Comparison of ENCODE assay signal across 1 cellular context in the genomic region with DNA sequence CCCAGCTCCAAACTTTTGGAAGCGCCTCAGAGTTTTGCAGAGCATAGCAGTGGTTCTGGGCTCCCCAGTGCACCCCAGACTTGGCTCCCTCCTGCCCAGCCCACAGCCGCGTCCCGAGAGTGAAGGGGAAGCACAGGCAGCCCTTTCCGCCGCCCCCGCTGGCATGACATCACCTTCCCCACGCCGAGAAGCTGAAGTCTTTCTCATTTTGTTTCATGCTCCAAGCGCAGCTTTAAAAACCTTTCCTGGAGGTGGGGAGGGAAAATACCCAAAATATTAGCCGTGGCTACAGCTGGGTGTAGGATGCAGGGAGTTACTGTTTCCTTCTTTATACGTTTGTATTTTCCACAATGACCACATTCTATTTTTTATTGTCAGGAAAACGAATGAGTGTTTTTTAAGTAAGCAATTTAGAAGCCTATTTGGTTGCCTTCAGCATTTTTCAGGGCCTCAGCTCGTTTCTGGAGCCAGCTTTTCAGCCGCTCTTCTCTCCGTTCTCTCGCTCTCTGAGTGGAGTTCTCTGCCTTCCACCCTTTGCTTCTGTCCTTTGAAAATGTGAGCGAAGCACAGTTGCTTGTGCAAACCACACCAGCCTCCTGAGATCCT.
TF ChIP-seq lines count a peak whose summit lies in the region.

No MANE protein-coding gene starts in this region.

TF ChIP-seq in GM12878, 131 proteins besides CTCF, POLR2A, EP300 and RAD21 (continued from another document):
- TF ChIP-seq, protein P1, sequence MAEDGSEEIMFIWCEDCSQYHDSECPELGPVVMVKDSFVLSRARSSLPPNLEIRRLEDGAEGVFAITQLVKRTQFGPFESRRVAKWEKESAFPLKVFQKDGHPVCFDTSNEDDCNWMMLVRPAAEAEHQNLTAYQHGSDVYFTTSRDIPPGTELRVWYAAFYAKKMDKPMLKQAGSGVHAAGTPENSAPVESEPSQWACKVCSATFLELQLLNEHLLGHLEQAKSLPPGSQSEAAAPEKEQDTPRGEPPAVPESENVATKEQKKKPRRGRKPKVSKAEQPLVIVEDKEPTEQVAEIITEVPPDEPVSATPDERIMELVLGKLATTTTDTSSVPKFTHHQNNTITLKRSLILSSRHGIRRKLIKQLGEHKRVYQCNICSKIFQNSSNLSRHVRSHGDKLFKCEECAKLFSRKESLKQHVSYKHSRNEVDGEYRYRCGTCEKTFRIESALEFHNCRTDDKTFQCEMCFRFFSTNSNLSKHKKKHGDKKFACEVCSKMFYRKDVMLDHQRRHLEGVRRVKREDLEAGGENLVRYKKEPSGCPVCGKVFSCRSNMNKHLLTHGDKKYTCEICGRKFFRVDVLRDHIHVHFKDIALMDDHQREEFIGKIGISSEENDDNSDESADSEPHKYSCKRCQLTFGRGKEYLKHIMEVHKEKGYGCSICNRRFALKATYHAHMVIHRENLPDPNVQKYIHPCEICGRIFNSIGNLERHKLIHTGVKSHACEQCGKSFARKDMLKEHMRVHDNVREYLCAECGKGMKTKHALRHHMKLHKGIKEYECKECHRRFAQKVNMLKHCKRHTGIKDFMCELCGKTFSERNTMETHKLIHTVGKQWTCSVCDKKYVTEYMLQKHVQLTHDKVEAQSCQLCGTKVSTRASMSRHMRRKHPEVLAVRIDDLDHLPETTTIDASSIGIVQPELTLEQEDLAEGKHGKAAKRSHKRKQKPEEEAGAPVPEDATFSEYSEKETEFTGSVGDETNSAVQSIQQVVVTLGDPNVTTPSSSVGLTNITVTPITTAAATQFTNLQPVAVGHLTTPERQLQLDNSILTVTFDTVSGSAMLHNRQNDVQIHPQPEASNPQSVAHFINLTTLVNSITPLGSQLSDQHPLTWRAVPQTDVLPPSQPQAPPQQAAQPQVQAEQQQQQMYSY (CRISPR knock-in tag; IDR thresholded peaks at IDR 0.05) = no peak
- TF ChIP-seq, protein P2, sequence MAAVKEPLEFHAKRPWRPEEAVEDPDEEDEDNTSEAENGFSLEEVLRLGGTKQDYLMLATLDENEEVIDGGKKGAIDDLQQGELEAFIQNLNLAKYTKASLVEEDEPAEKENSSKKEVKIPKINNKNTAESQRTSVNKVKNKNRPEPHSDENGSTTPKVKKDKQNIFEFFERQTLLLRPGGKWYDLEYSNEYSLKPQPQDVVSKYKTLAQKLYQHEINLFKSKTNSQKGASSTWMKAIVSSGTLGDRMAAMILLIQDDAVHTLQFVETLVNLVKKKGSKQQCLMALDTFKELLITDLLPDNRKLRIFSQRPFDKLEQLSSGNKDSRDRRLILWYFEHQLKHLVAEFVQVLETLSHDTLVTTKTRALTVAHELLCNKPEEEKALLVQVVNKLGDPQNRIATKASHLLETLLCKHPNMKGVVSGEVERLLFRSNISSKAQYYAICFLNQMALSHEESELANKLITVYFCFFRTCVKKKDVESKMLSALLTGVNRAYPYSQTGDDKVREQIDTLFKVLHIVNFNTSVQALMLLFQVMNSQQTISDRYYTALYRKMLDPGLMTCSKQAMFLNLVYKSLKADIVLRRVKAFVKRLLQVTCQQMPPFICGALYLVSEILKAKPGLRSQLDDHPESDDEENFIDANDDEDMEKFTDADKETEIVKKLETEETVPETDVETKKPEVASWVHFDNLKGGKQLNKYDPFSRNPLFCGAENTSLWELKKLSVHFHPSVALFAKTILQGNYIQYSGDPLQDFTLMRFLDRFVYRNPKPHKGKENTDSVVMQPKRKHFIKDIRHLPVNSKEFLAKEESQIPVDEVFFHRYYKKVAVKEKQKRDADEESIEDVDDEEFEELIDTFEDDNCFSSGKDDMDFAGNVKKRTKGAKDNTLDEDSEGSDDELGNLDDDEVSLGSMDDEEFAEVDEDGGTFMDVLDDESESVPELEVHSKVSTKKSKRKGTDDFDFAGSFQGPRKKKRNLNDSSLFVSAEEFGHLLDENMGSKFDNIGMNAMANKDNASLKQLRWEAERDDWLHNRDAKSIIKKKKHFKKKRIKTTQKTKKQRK (IDR thresholded peaks at IDR 0.05; ENCODE audit: low read depth, low read length) = no peak
TF ChIP-seq in GM12878: peak in this region for 27.
